In genomic region chr6:68740828-68741500, GRCh38 we compare ENCODE assay signal across 13 cellular contexts.
DNase-seq lines count a peak whose midpoint lies in the region; ATAC-seq and TF ChIP-seq lines count a peak whose summit lies in the region.
"Had no signal": no experiment of that assay in that cellular context is flagged by ENCODE, and none has a peak within 500 bp of the region (broad histone marks: within the 10 kb centered on the region; RNA-seq: fewer than 3 reads in every experiment).

No MANE protein-coding gene starts in this region.

- TF ChIP-seq EP300 in stomach (IDR thresholded peaks at IDR 0.05): no peak

- intact Hi-C loops in stomach (cut with DNase I; ENCODE audit: low total_unique reads): no loop called here

- H3K27ac ChIP-seq in stomach: no peak overlapping the region
- H3K27ac ChIP-seq: KMS-11 had no signal

- CTCF ChIA-PET in GM10248 (lab: Yijun Ruan, JAX): interaction anchor here (1.3 to 1.7 kb wide), 2 partner anchors 10 to 79 kb away, joined by 4 read pairs; no protein-coding TSS in a partner anchor

- ATAC-seq in GM19324 (IDR thresholded peaks at IDR 0.05; ENCODE audit: low FRiP score, unreplicated experiment): peak; percentile 56
- peak; percentile 53 for ATAC-seq in HG03354 (IDR thresholded peaks at IDR 0.05; ENCODE audit: poor library complexity, severe bottlenecking, unreplicated experiment)
- ATAC-seq in HG03039 (IDR thresholded peaks at IDR 0.05; ENCODE audit: unreplicated experiment): no peak

- TF ChIP-seq CTCF in GM10248 (IDR thresholded peaks at IDR 0.05; ENCODE audit: control extremely low read depth, extremely low read depth, low read depth, missing control alignments) (no peak), stomach (IDR thresholded peaks at IDR 0.05) (no peak)

- H3K36me3 ChIP-seq in stomach: no peaks in the 10 kb centered on the region

- peak; percentile 9 for DNase-seq in GM10248 (ENCODE audit: extremely low spot score)
- DNase-seq in SKM-1 (lab: John Stamatoyannopoulos, UW; ENCODE audit: unreplicated experiment): peak; percentile 61
- DNase-seq in stomach: no peak
- no peak for DNase-seq in NCI-H748 (lab: John Stamatoyannopoulos, UW; ENCODE audit: unreplicated experiment)
- no peak for DNase-seq in NCI-H446 treated with DMSO at 0.1 percent for 48 hours (lab: John Stamatoyannopoulos, UW)
- DNase-seq: activated naive CD4-positive, alpha-beta T cell treated with anti-CD3 and anti-CD28 coated beads, Interleukin-2, amount 10 ng/mL, durations not matched to agents 7 days and 5 days; NCI-H446; SK-N-SH; trophoblast cell had no signal

- no peak overlapping the region for H3K4me3 ChIP-seq in stomach

- no peaks in the 10 kb centered on the region for H3K27me3 ChIP-seq in stomach

- TF ChIP-seq POLR2A in stomach (IDR thresholded peaks at IDR 0.05): no peak

- 60 to 76% (median 67%) methylated on average over 2 of the region's 2 CpGs for WGBS in stomach, 5 donors

- H3K9me3 ChIP-seq in stomach: no peaks in the 10 kb centered on the region
- H3K9me3 ChIP-seq: SK-N-SH had no signal

- no peaks in the 10 kb centered on the region for H3K4me1 ChIP-seq in stomach

- POLR2A ChIA-PET in GM10248 (lab: Yijun Ruan, JAX): no interaction called here

Comparison
In these comparisons a context has a peak if more than half of its experiments do, and no peak if none do; other contexts are left out.
1. DNase-seq: peak in GM10248 (single experiment) and SKM-1 (single experiment); none in stomach (single experiment), NCI-H748 (single experiment) and NCI-H446 treated with DMSO at 0.1 percent for 48 hours (single experiment).